ENCODE assay signal across 6 cellular contexts in genomic region chr22:35699859-35700258, GRCh38. TPM values are rescaled to one million over a fixed set of nuclear protein-coding genes. Genes with fewer than 3 reads are reported as not detected.
"Had no signal": no experiment of that assay in that cellular context is flagged by ENCODE, and none has a peak within 500 bp of the region (broad histone marks: within the 10 kb centered on the region; RNA-seq: fewer than 3 reads in every experiment).

No MANE protein-coding gene starts in this region.

RNA-seq across cellular contexts. Expression of gene APOL5, which starts 17.8 kb away (rescaled TPM):
- total RNA-seq: K562, M059J, PC-3, Peyer's patch, Right ventricle myocardium superior, SJSA1 had no signal
